ENCODE assay signal across 10 cellular contexts in the genomic region with DNA sequence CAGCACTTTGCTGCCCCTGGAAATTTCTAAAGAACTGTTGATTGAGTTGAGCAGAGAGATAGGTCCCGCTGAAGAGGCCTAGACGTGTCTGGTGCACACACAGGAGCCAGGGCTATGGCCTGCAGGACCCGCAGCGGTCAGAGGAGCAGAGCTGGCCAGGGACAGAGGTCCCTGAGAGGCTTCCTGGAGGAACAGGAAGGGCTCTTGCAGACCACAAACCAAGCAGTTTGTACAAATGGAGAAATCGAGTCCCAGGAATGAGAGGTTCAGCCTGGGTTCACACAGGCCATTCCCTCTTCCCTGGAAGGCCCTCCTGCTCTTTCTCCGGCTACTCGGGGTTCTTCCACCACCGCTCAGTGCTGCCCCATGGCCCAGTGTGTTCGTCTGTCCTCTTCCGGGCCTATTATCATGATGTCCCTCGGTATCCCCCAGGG. TPM values are rescaled to one million over a fixed set of nuclear protein-coding genes. Genes with fewer than 3 reads are reported as not detected.
DNase-seq lines count a peak whose midpoint lies in the region; ATAC-seq and TF ChIP-seq lines count a peak whose summit lies in the region.
"Had no signal": no experiment of that assay in that cellular context is flagged by ENCODE, and none has a peak within 500 bp of the region (broad histone marks: within the 10 kb centered on the region; RNA-seq: fewer than 3 reads in every experiment).

No MANE protein-coding gene starts in this region.

- H3K36me3 Mint-ChIP-seq in T-helper 17 cell (ENCODE audit: low read depth) = no peaks in the 10 kb centered on the region

- ATAC-seq in T-helper 17 cell (no peak), GM18907 (IDR thresholded peaks at IDR 0.05; ENCODE audit: unreplicated experiment) (no peak)

- WGBS in hepatocyte (ENCODE audit: low lambda C conversion rate, missing lambda C conversion rate) = 89% methylated on average over 11 of the region's 11 CpGs

- no peak for TF ChIP-seq CTCF in hepatocyte (IDR thresholded peaks at IDR 0.05; ENCODE audit: poor library complexity)

- H3K9me3 ChIP-seq in ES-I3 (ENCODE audit: control insufficient read depth, insufficient read depth, low read length) = no peaks in the 10 kb centered on the region
- H3K9me3 ChIP-seq in T-helper 17 cell (ENCODE audit: control insufficient read depth, low read length, poor library complexity, severe bottlenecking) = no peaks in the 10 kb centered on the region
- H3K9me3 ChIP-seq in hepatocyte (ENCODE audit: low read depth) = no peaks in the 10 kb centered on the region
- H3K9me3 ChIP-seq: mucosa of descending colon had no signal

- H3K4me1 Mint-ChIP-seq in T-helper 17 cell = peaks cover 6% of the 10 kb centered on the region

- H3K9ac ChIP-seq in ES-I3 (ENCODE audit: low read depth, low read length) = peak overlapping the region; percentile 80; the same call in 1 of the 2 replicates

- H3K36me3 ChIP-seq in ES-I3 (ENCODE audit: insufficient read depth, low read length) = no peaks in the 10 kb centered on the region
- no peaks in the 10 kb centered on the region for H3K36me3 ChIP-seq in hepatocyte (replicated peaks; ENCODE audit: insufficient read depth, low read depth)

- no peaks in the 10 kb centered on the region for H3K27me3 ChIP-seq in hepatocyte

- H3K4me3 ChIP-seq in hepatocyte = peak overlapping the region; percentile 44

- H3K27ac ChIP-seq in hepatocyte = peak overlapping the region; percentile 99

- peaks cover 17% of the 10 kb centered on the region for H4K20me1 ChIP-seq in hepatocyte (ENCODE audit: insufficient read depth, poor library complexity, severe bottlenecking)

- peaks cover 37% of the 10 kb centered on the region for H3K79me2 ChIP-seq in hepatocyte

- peak overlapping the region; percentile 53 for H2AFZ ChIP-seq in hepatocyte

- H3K27ac Mint-ChIP-seq in T-helper 17 cell = no peak overlapping the region

- peaks cover 17% of the 10 kb centered on the region for H3K27me3 Mint-ChIP-seq in T-helper 17 cell

- no peak for DNase-seq in T-helper 17 cell
- DNase-seq in hepatocyte (ENCODE audit: low spot score) = no peak
- DNase-seq in putamen (ENCODE audit: low spot score) = peak; percentile 67
- no peak for DNase-seq in NCI-H1694 (lab: John Stamatoyannopoulos, UW)
- no peak for DNase-seq in NCI-H187 (lab: John Stamatoyannopoulos, UW)
- no peak for DNase-seq in COR-L47 (lab: John Stamatoyannopoulos, UW)
- DNase-seq: NCI-H2029 had no signal

- no peaks in the 10 kb centered on the region for H3K9me2 ChIP-seq in hepatocyte (replicated peaks; ENCODE audit: insufficient read depth)

- H3K4me3 Mint-ChIP-seq in T-helper 17 cell = peak overlapping the region; percentile 92

- peak overlapping the region; percentile 96 for H3K4me2 ChIP-seq in hepatocyte

- peaks cover 9% of the 10 kb centered on the region for H3K4me1 ChIP-seq in ES-I3 (ENCODE audit: insufficient read depth, low read length)
- peaks cover 29% of the 10 kb centered on the region for H3K4me1 ChIP-seq in hepatocyte (ENCODE audit: insufficient read depth)

RNA-seq across cellular contexts. Expression of a gene that starts 1.2 kb away (rescaled TPM):
- 100 to 1,000 TPM; 132 to 133 TPM for total RNA-seq in T-helper 17 cell
- total RNA-seq in hepatocyte = 107 and 109 TPM in 2 replicates
- polyA plus RNA-seq in hepatocyte = 113 and 122 TPM in 2 replicates
